ENCODE assay signal across 19 cellular contexts in the genomic region with DNA sequence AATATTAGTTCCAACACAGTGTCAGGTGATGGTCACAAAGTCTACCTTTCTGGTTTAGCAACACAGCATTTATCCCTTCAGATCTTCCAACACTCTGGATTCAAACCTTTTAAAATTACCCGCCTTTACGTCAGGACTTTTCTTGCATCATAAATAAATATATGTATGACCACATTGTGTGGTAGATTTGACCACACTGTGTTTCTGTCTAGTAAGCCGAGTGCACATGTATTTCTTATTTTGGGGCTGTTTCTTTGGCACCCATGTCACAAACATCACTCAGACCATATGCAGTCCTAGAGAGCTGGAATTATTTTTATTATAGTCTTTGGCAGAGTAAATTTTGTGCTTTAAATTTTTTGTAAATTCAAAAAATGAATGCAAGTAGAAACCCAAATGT.
A peak's percentile ranks its signal among the peaks of the same experiment; 100 is the strongest.
DNase-seq lines count a peak whose midpoint lies in the region; ATAC-seq and TF ChIP-seq lines count a peak whose summit lies in the region.
"Had no signal": no experiment of that assay in that cellular context is flagged by ENCODE, and none has a peak within 500 bp of the region (broad histone marks: within the 10 kb centered on the region; RNA-seq: fewer than 3 reads in every experiment).

No MANE protein-coding gene starts in this region.

- ATAC-seq in naive B cell (ENCODE audit: low read depth in 2 of 2) = no peak

- no peak for DNase-seq in CD4-positive, alpha-beta memory T cell
- DNase-seq in HL-60 (ENCODE audit: low read depth in 1 of 2, low spot score in 1 of 2) (no peak), naive B cell (no peak), DMS53 (lab: John Stamatoyannopoulos, UW) (no peak), tibial artery (no peak), DMS53 treated with DMSO at 0.1 percent for 48 hours (lab: John Stamatoyannopoulos, UW; ENCODE audit: unreplicated experiment) (no peak), coronary artery (ENCODE audit: low spot score) (no peak)
- no peak for DNase-seq in T-helper 2 cell treated with Interferon-gamma antibody and Interleukin-4, amounts not matched to agents 5 μg/mL and 100 μg/mL, for 36 hours (ENCODE audit: low spot score)
- DNase-seq: activated naive CD4-positive, alpha-beta T cell treated with anti-CD3 and anti-CD28 coated beads for 36 hours; C1 segment of cervical spinal cord; effector CD4-positive, alpha-beta T cell; midbrain; NCI-H1417; NCI-H345; NK-92 treated with Interleukin-12 subunit alpha and Interleukin-12 subunit beta, amount 100 ng/mL, for 24 hours; SJCRH30; stimulated activated CD4-positive, alpha-beta T cell treated with anti-CD3 and anti-CD28 coated beads, Interleukin-4, amount 100 ng/mL, for 24 hours; trophoblast cell had no signal

- H3K27ac Mint-ChIP-seq in CD4-positive, alpha-beta memory T cell = peak overlapping the region in 6 of 7 donors; percentile 1 to 88 (median 64)
- peak overlapping the region; percentile 49 for H3K27ac Mint-ChIP-seq in T-helper 2 cell treated with Interferon-gamma antibody and Interleukin-4, amounts not matched to agents 5 μg/mL and 100 μg/mL, for 36 hours
- peak overlapping the region in 4 of 6 donors; percentile 50 to 95 (median 84) for H3K27ac Mint-ChIP-seq in naive B cell

- H3K4me3 Mint-ChIP-seq in CD4-positive, alpha-beta memory T cell = peak overlapping the region in 5 of 8 donors; percentile 50 to 64 (median 56)
- H3K4me3 Mint-ChIP-seq in T-helper 2 cell treated with Interferon-gamma antibody and Interleukin-4, amounts not matched to agents 5 μg/mL and 100 μg/mL, for 36 hours = peak overlapping the region; percentile 6
- H3K4me3 Mint-ChIP-seq in naive B cell = peak overlapping the region in 4 of 8 donors; percentile 20 to 64 (median 44)
- H3K4me3 Mint-ChIP-seq: activated naive CD4-positive, alpha-beta T cell treated with anti-CD3 and anti-CD28 coated beads for 36 hours had no signal

- CTCF ChIA-PET in CD4-positive, alpha-beta memory T cell (lab: Charles Lee; ENCODE audit: partially characterized antibody) = no interaction called here

- peaks cover 45 to 53% of the 10 kb centered on the region in 2 donors for H3K36me3 Mint-ChIP-seq in CD4-positive, alpha-beta memory T cell
- H3K36me3 Mint-ChIP-seq in T-helper 2 cell treated with Interferon-gamma antibody and Interleukin-4, amounts not matched to agents 5 μg/mL and 100 μg/mL, for 36 hours (ENCODE audit: low read depth) = peaks cover 54% of the 10 kb centered on the region
- H3K36me3 Mint-ChIP-seq in naive B cell = peaks cover 18 to 22% of the 10 kb centered on the region in 2 donors

- intact Hi-C loops in CD4-positive, alpha-beta memory T cell (cut with micrococcal nuclease) = loop anchor here (5.0 kb wide), 1 partner anchor 189 kb away; no protein-coding TSS in a partner anchor
- intact Hi-C loops in tibial artery (cut with DNase I; ENCODE audit: low total_unique reads) = no loop called here

- no peaks in the 10 kb centered on the region for H3K27me3 ChIP-seq in CD4-positive, alpha-beta memory T cell (ENCODE audit: insufficient read depth, low read length)
- H3K27me3 ChIP-seq in HL-60 (ENCODE audit: insufficient read depth, poor library complexity, severe bottlenecking) (no peaks in the 10 kb centered on the region), tibial artery (no peaks in the 10 kb centered on the region)
- H3K27me3 ChIP-seq: breast epithelium, SJCRH30 had no signal

- H3K27ac ChIP-seq in CD4-positive, alpha-beta memory T cell (ENCODE audit: low read depth, low read length) = no peak overlapping the region
- H3K27ac ChIP-seq in HL-60 (replicated peaks) = peak overlapping the region; percentile 5; the same call in 1 of the 2 replicates
- H3K27ac ChIP-seq in tibial artery = no peak overlapping the region
- no peak overlapping the region for H3K27ac ChIP-seq in coronary artery
- H3K27ac ChIP-seq: breast epithelium, SJCRH30 had no signal

- H3K4me1 Mint-ChIP-seq in CD4-positive, alpha-beta memory T cell = peaks cover 64 to 91% (median 76%) of the 10 kb centered on the region in 4 donors
- peaks cover 58% of the 10 kb centered on the region for H3K4me1 Mint-ChIP-seq in T-helper 2 cell treated with Interferon-gamma antibody and Interleukin-4, amounts not matched to agents 5 μg/mL and 100 μg/mL, for 36 hours (ENCODE audit: low read depth)
- peaks cover 57 to 87% (median 75%) of the 10 kb centered on the region in 3 donors for H3K4me1 Mint-ChIP-seq in naive B cell

- H3K9me3 ChIP-seq in CD4-positive, alpha-beta memory T cell (ENCODE audit: control insufficient read depth in 1 of 2, low read length in 2 of 2) = no peaks in the 10 kb centered on the region
- H3K9me3 ChIP-seq in tibial artery = no peaks in the 10 kb centered on the region
- H3K9me3 ChIP-seq: breast epithelium, SJCRH30 had no signal

- H3K4me1 ChIP-seq in CD4-positive, alpha-beta memory T cell (ENCODE audit: insufficient read depth, low read length) = peaks cover 85% of the 10 kb centered on the region
- peaks cover 0 to 25% (median 0%) of the 10 kb centered on the region in 4 donors for H3K4me1 ChIP-seq in tibial artery
- H3K4me1 ChIP-seq: breast epithelium, SJCRH30 had no signal

- no peaks in the 10 kb centered on the region for H3K9me3 Mint-ChIP-seq in CD4-positive, alpha-beta memory T cell
- H3K9me3 Mint-ChIP-seq in T-helper 2 cell treated with Interferon-gamma antibody and Interleukin-4, amounts not matched to agents 5 μg/mL and 100 μg/mL, for 36 hours = no peaks in the 10 kb centered on the region
- peaks cover 0 to 1% (median 0%) of the 10 kb centered on the region in 7 donors for H3K9me3 Mint-ChIP-seq in naive B cell
- H3K9me3 Mint-ChIP-seq: activated naive CD4-positive, alpha-beta T cell treated with anti-CD3 and anti-CD28 coated beads for 36 hours had no signal

- POLR2A ChIA-PET in CD4-positive, alpha-beta memory T cell (lab: Charles Lee; ENCODE audit: partially characterized antibody) = interaction anchor here (0.9 to 3.8 kb wide), 3 partner anchors 16 to 44 kb away, joined by 3 to 19 read pairs (median 3); no protein-coding TSS in a partner anchor

- TF ChIP-seq CTCF in HL-60 (IDR thresholded peaks at IDR 0.05; ENCODE audit: insufficient read depth, low read length) (no peak), tibial artery (IDR thresholded peaks at IDR 0.05) (no peak), coronary artery (IDR thresholded peaks at IDR 0.05) (no peak)

- peaks cover 21% of the 10 kb centered on the region for H3K36me3 ChIP-seq in CD4-positive, alpha-beta memory T cell (ENCODE audit: insufficient read depth, low read length)
- no peaks in the 10 kb centered on the region for H3K36me3 ChIP-seq in tibial artery
- H3K36me3 ChIP-seq: breast epithelium, SJCRH30 had no signal

- H3K4me3 ChIP-seq in CD4-positive, alpha-beta memory T cell (ENCODE audit: low read length in 2 of 2) = no peak overlapping the region
- H3K4me3 ChIP-seq in HL-60 (replicated peaks; ENCODE audit: insufficient read depth, low read length) = no peak overlapping the region
- H3K4me3 ChIP-seq in tibial artery = no peak overlapping the region
- no peak overlapping the region for H3K4me3 ChIP-seq in coronary artery
- H3K4me3 ChIP-seq: breast epithelium, SJCRH30 had no signal

- H3K27me3 Mint-ChIP-seq in CD4-positive, alpha-beta memory T cell = no peaks in the 10 kb centered on the region
- no peaks in the 10 kb centered on the region for H3K27me3 Mint-ChIP-seq in T-helper 2 cell treated with Interferon-gamma antibody and Interleukin-4, amounts not matched to agents 5 μg/mL and 100 μg/mL, for 36 hours (ENCODE audit: low read depth)
- no peaks in the 10 kb centered on the region for H3K27me3 Mint-ChIP-seq in naive B cell
